In genomic region chr4:101022151-101023024, GRCh38 we compare ENCODE assay signal across 12 cellular contexts.
DNase-seq lines count a peak whose midpoint lies in the region; ATAC-seq and TF ChIP-seq lines count a peak whose summit lies in the region.
"Had no signal": no experiment of that assay in that cellular context is flagged by ENCODE, and none has a peak within 500 bp of the region (broad histone marks: within the 10 kb centered on the region; RNA-seq: fewer than 3 reads in every experiment).

No MANE protein-coding gene starts in this region.

- TF ChIP-seq RAD21 in SK-N-SH (IDR thresholded peaks at IDR 0.05; ENCODE audit: low read length) = no peak

- no peak for ATAC-seq in GM18909 (IDR thresholded peaks at IDR 0.05; ENCODE audit: poor library complexity, unreplicated experiment)
- ATAC-seq in upper lobe of right lung = no peak
- ATAC-seq: foreskin keratinocyte had no signal

- H2AFZ ChIP-seq in SK-N-SH (ENCODE audit: low read depth) = no peak overlapping the region

- peak overlapping the region; percentile 16; the same call in 1 of the 2 replicates for H3K4me2 ChIP-seq in SK-N-SH
- H3K4me2 ChIP-seq in skeletal muscle satellite cell (ENCODE audit: low read length) = peak overlapping the region; percentile 32

- no peak overlapping the region for H3K9ac ChIP-seq in SK-N-SH
- H3K9ac ChIP-seq in endodermal cell (ENCODE audit: extremely low read depth, low read length, poor library complexity, severe bottlenecking) = no peak overlapping the region
- H3K9ac ChIP-seq in skeletal muscle satellite cell (ENCODE audit: low read depth, low read length) = peak overlapping the region; percentile 9

- CTCF ChIA-PET in SK-N-SH (lab: Yijun Ruan, JAX) = interaction anchor here (0.5 kb wide), 1 partner anchor 182 kb away, joined by 3 read pairs; no protein-coding TSS in a partner anchor

- no peak for TF ChIP-seq EP300 in SK-N-SH (IDR thresholded peaks at IDR 0.05; ENCODE audit: borderline replicate concordance in 1 of 2, low read depth in 1 of 2, low read length in 1 of 2)

- peaks cover 11% of the 10 kb centered on the region for H3F3A ChIP-seq in SK-N-SH (replicated peaks; ENCODE audit: insufficient read depth)

- no peaks in the 10 kb centered on the region for H3K9me3 Mint-ChIP-seq in endodermal cell
- H3K9me3 Mint-ChIP-seq: activated T-helper 2 cell treated with anti-CD3 and anti-CD28 coated beads, Interferon-gamma antibody, Interleukin-2, Interleukin-4, amounts not matched to agents 10 μg/mL and 5 μg/mL and 100 μg/mL, durations not matched to agents 14 hours and 24 hours and 36 hours; nephron progenitor cell had no signal

- H3K27ac Mint-ChIP-seq in endodermal cell = peak overlapping the region; percentile 35
- H3K27ac Mint-ChIP-seq: activated T-helper 2 cell treated with anti-CD3 and anti-CD28 coated beads, Interferon-gamma antibody, Interleukin-2, Interleukin-4, amounts not matched to agents 10 μg/mL and 5 μg/mL and 100 μg/mL, durations not matched to agents 14 hours and 24 hours and 36 hours; nephron progenitor cell had no signal

- no peak overlapping the region for H3K4me3 ChIP-seq in SK-N-SH (ENCODE audit: low read depth in 2 of 2, low read length in 1 of 2)
- H3K4me3 ChIP-seq in endodermal cell (ENCODE audit: low read length) = no peak overlapping the region
- H3K4me3 ChIP-seq in skeletal muscle satellite cell (ENCODE audit: low read length) = no peak overlapping the region
- no peak overlapping the region for H3K4me3 ChIP-seq in upper lobe of right lung

- peaks cover 0 to 32% of the 10 kb centered on the region in 2 experiments; a peak in 3 of 4 replicates for H3K4me1 ChIP-seq in SK-N-SH (ENCODE audit: control insufficient read depth in 1 of 2, insufficient read depth in 2 of 2, low read depth in 1 of 2, low read length in 1 of 2)
- peaks cover 12% of the 10 kb centered on the region for H3K4me1 ChIP-seq in endodermal cell (ENCODE audit: control insufficient read depth, insufficient read depth, low read length)
- peaks cover 35% of the 10 kb centered on the region for H3K4me1 ChIP-seq in skeletal muscle satellite cell (ENCODE audit: control insufficient read depth, insufficient read depth, low read length)
- peaks cover 11% of the 10 kb centered on the region for H3K4me1 ChIP-seq in upper lobe of right lung

- POLR2A ChIA-PET in SK-N-SH (lab: Yijun Ruan, JAX) = no interaction called here

- H3K4me3 Mint-ChIP-seq in endodermal cell = no peak overlapping the region
- H3K4me3 Mint-ChIP-seq: nephron progenitor cell had no signal

- TF ChIP-seq CTCF in SK-N-SH (IDR thresholded peaks at IDR 0.05) (no peak), endodermal cell (conservative IDR thresholded peaks at IDR 0.05) (no peak), upper lobe of right lung (IDR thresholded peaks at IDR 0.05) (no peak)

- H3K4me1 Mint-ChIP-seq in endodermal cell = peaks cover 25% of the 10 kb centered on the region
- H3K4me1 Mint-ChIP-seq: nephron progenitor cell had no signal

- peaks cover 20% of the 10 kb centered on the region for H3K36me3 Mint-ChIP-seq in endodermal cell (ENCODE audit: low read depth)

- no peaks in the 10 kb centered on the region for H4K20me1 ChIP-seq in SK-N-SH (ENCODE audit: insufficient read depth)

- 81% methylated on average over 8 of the region's 8 CpGs for WGBS in SK-N-SH (ENCODE audit: low lambda C conversion rate)
- 93 to 94% methylated on average over 6 to 8 of the region's 8 CpGs for WGBS in endodermal cell (ENCODE audit: insufficient coverage in 1 of 2, insufficient read length in 1 of 2), 2 experiments

- H3K9me3 ChIP-seq in SK-N-SH = no peaks in the 10 kb centered on the region
- H3K9me3 ChIP-seq in endodermal cell (ENCODE audit: control insufficient read depth, low read length) = peaks cover 4% of the 10 kb centered on the region
- no peaks in the 10 kb centered on the region for H3K9me3 ChIP-seq in skeletal muscle satellite cell (replicated peaks; ENCODE audit: low read length)
- no peaks in the 10 kb centered on the region for H3K9me3 ChIP-seq in upper lobe of right lung

- intact Hi-C loops in upper lobe of right lung (cut with DNase I) = no loop called here

- DNase-seq in GM03348 (ENCODE audit: low spot score) (peak; percentile 12), SK-N-SH (no peak), endodermal cell (no peak), upper lobe of right lung (no peak)
- no peak for DNase-seq in stimulated activated CD4-positive, alpha-beta T cell treated with anti-CD3 and anti-CD28 coated beads, Interleukin-4, amount 100 ng/mL, for 1 hour
- DNase-seq: cerebellar nuclear complex, MM.1S, nephron progenitor cell had no signal

- H3K27ac ChIP-seq in SK-N-SH (ENCODE audit: low read depth in 2 of 2, low read length in 1 of 2) = peak overlapping the region in 1 of 2 experiments; percentile 61; a peak in 3 of 4 replicates
- no peak overlapping the region for H3K27ac ChIP-seq in endodermal cell (ENCODE audit: low read depth, low read length)
- no peak overlapping the region for H3K27ac ChIP-seq in upper lobe of right lung
- H3K27ac ChIP-seq: foreskin keratinocyte had no signal

- no peaks in the 10 kb centered on the region for H3K27me3 ChIP-seq in SK-N-SH (ENCODE audit: insufficient read depth)
- H3K27me3 ChIP-seq in endodermal cell (ENCODE audit: control insufficient read depth, insufficient read depth, low read length, poor library complexity, severe bottlenecking) = no peaks in the 10 kb centered on the region
- H3K27me3 ChIP-seq in skeletal muscle satellite cell (ENCODE audit: control insufficient read depth, insufficient read depth, low read length) = no peaks in the 10 kb centered on the region
- no peaks in the 10 kb centered on the region for H3K27me3 ChIP-seq in upper lobe of right lung
- H3K27me3 ChIP-seq: foreskin keratinocyte had no signal

- H3K9me2 ChIP-seq in SK-N-SH = no peaks in the 10 kb centered on the region

- H3K36me3 ChIP-seq in SK-N-SH (replicated peaks in 1 of 2; ENCODE audit: control insufficient read depth in 1 of 2, insufficient read depth in 2 of 2, low read length in 1 of 2) (peaks cover 8 to 11% of the 10 kb centered on the region in 2 experiments), endodermal cell (ENCODE audit: control insufficient read depth, insufficient read depth, low read length) (peaks cover 14% of the 10 kb centered on the region), skeletal muscle satellite cell (ENCODE audit: insufficient read depth, low read length) (peaks cover 11% of the 10 kb centered on the region), upper lobe of right lung (peaks cover 8% of the 10 kb centered on the region)

- H3K27me3 Mint-ChIP-seq in endodermal cell (ENCODE audit: insufficient read depth) = no peaks in the 10 kb centered on the region

- no peaks in the 10 kb centered on the region for H3K79me2 ChIP-seq in SK-N-SH (ENCODE audit: insufficient read depth)

TF ChIP-seq in SK-N-SH, 30 proteins besides CTCF, POLR2A, EP300 and RAD21:
- no peak for TF ChIP-seq FOXJ3 (CRISPR knock-in tag; IDR thresholded peaks at IDR 0.05)
- TF ChIP-seq FOSL2 (IDR thresholded peaks at IDR 0.05; ENCODE audit: borderline replicate concordance, low read depth) = peak; percentile 30; the same call in 1 of the 2 replicates
- TF ChIP-seq PBX3 (IDR thresholded peaks at IDR 0.05) = peak; percentile 20; the same call in 1 of the 2 replicates
- TF ChIP-seq NFIC (IDR thresholded peaks at IDR 0.05; ENCODE audit: borderline replicate concordance) = 0 out of 2 replicates have a peak, but pooled peaks have one; percentile 4
- no peak for TF ChIP-seq MAX (IDR thresholded peaks at IDR 0.05; ENCODE audit: low read depth)
- TF ChIP-seq JUND (IDR thresholded peaks at IDR 0.05) = 0 out of 2 replicates have a peak, but pooled peaks have one; percentile 13
TF ChIP-seq in SK-N-SH: peak in this region for 4.
